In genomic region chr6:18262812-18263560, GRCh38 we compare ENCODE assay signal across 8 cellular contexts. TPM values are rescaled to one million over a fixed set of nuclear protein-coding genes. Genes with fewer than 3 reads are reported as not detected.
DNase-seq lines count a peak whose midpoint lies in the region; ATAC-seq and TF ChIP-seq lines count a peak whose summit lies in the region.

No MANE protein-coding gene starts in this region.

- H3K27ac ChIP-seq in brain microvascular endothelial cell, result no peak overlapping the region
- peak overlapping the region in 4 of 5 donors; percentile 97 to 100 (median 100) for H3K27ac ChIP-seq in stomach

- no peak for TF ChIP-seq EP300 in stomach (IDR thresholded peaks at IDR 0.05)

- DNase-seq in BE2C, result no peak
- peak; percentile 63 for DNase-seq in OCI-M1 (lab: John Stamatoyannopoulos, UW)
- DNase-seq in brain microvascular endothelial cell, result no peak
- peak; percentile 29 to 46 for DNase-seq in lung microvascular endothelial cell (ENCODE audit: low read depth in 2 of 2)
- DNase-seq in stomach, result no peak
- DNase-seq in activated CD4-positive, CD25-positive, alpha-beta regulatory T cell (lab: John Stamatoyannopoulos, UW), result no peak

- no peak for TF ChIP-seq POLR2A in stomach (IDR thresholded peaks at IDR 0.05)

- H3K4me1 ChIP-seq in BE2C, result no peaks in the 10 kb centered on the region
- peaks cover 18 to 53% (median 37%) of the 10 kb centered on the region in 4 donors for H3K4me1 ChIP-seq in stomach

- ATAC-seq in GM18870 (IDR thresholded peaks at IDR 0.05; ENCODE audit: unreplicated experiment) (peak; percentile 74), HG03060 (IDR thresholded peaks at IDR 0.05; ENCODE audit: low read depth, unreplicated experiment) (peak; percentile 61)

- 2 to 3% (median 3%) methylated on average over 18 of the region's 18 CpGs for WGBS in stomach, 5 donors

- H3K9me3 ChIP-seq in BE2C, result no peaks in the 10 kb centered on the region
- H3K9me3 ChIP-seq in stomach, result no peaks in the 10 kb centered on the region

- in situ Hi-C loops in brain microvascular endothelial cell (cut with HindIII; ENCODE audit: low pct_ligation_motif_present, low sequenced_read_pairs), result no loop called here

- TF ChIP-seq CTCF in BE2C (IDR thresholded peaks at IDR 0.05; ENCODE audit: low read depth, low read length), result no peak
- TF ChIP-seq CTCF in brain microvascular endothelial cell (IDR thresholded peaks at IDR 0.05; ENCODE audit: low read depth, low read length, missing control alignments), result no peak
- TF ChIP-seq CTCF in stomach (IDR thresholded peaks at IDR 0.05), result no peak

- H3K27me3 ChIP-seq in BE2C (no peaks in the 10 kb centered on the region), brain microvascular endothelial cell (replicated peaks) (no peaks in the 10 kb centered on the region), stomach (no peaks in the 10 kb centered on the region)

- peak overlapping the region; percentile 97 for H3K4me3 ChIP-seq in BE2C (ENCODE audit: low read depth, low read length)
- peak overlapping the region; percentile 87 for H3K4me3 ChIP-seq in brain microvascular endothelial cell (ENCODE audit: low read depth, low read length)
- H3K4me3 ChIP-seq in stomach, result peak overlapping the region; percentile 72 to 96 (median 90)

- intact Hi-C loops in stomach (cut with DNase I; ENCODE audit: low total_unique reads), result no loop called here

- H3K36me3 ChIP-seq in BE2C (peaks cover 49% of the 10 kb centered on the region), brain microvascular endothelial cell (replicated peaks) (no peaks in the 10 kb centered on the region), stomach (peaks cover 0 to 3% (median 1%) of the 10 kb centered on the region in 4 donors)

RNA-seq across cellular contexts. Expression of gene DEK, which starts 1.3 kb away (rescaled TPM):
- 37.0 TPM for polyA plus RNA-seq in BE2C (2012; ENCODE audit: insufficient read depth, insufficient read length, low read depth)
- total RNA-seq in lung microvascular endothelial cell (77.6 and 84.5 TPM in 2 replicates), stomach (100 to 1,000 TPM; 109 to 189 (median 146) TPM)
- 10 to 100 TPM; 35.4 to 59.6 (median 48.4) TPM for polyA plus RNA-seq in stomach

Comparison
In these comparisons a context has a peak if more than half of its experiments do, and no peak if none do; other contexts are left out.
1. DNase-seq: peak in OCI-M1 (single experiment) and lung microvascular endothelial cell (2 of 2); none in BE2C (single experiment), brain microvascular endothelial cell (single experiment), stomach (single experiment) and activated CD4-positive, CD25-positive, alpha-beta regulatory T cell (0 of 4).
2. Peak in every context shown above with its lines, with median percentiles within 50 percentile points of each other: H3K4me3 ChIP-seq.